ENCODE assay signal across 6 cellular contexts in the genomic region with DNA sequence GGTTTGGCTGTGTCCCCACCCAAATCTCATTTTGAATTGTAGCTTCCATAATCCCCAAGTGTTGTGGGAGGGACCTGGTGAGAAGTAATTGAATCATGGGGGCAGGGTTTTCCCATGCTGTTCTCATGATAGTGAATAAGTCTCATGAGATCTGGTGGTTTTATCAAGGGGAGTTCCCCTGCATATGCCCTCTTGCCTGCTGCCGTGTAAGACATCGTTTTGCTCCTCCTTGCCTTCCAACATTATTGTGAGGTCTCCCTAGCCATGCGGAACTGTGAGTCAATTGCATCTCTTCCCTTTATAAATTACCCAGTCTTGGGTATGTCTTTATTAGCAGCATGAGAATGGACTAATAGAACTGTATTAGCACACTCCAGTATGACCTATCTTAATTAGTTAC.
DNase-seq lines count a peak whose midpoint lies in the region; FAIRE-seq and TF ChIP-seq lines count a peak whose summit lies in the region.
"Not testable (repeated sequence)": the region's sequence is repeated elsewhere in the genome, so short reads cannot be mapped to it uniquely, and the experiment has no call there.

No MANE protein-coding gene starts in this region.

- H3K9me3 ChIP-seq in Karpas-422 (ENCODE audit: low read length), result not testable (repeated sequence)
- H3K9me3 ChIP-seq in OCI-LY3 (ENCODE audit: insufficient read depth, low read length), result peaks cover 36% of the 10 kb centered on the region

- not testable (repeated sequence) for H3K9ac ChIP-seq in Karpas-422 (ENCODE audit: low read length)
- peak overlapping the region; percentile 42; the same call in 1 of the 2 replicates for H3K9ac ChIP-seq in OCI-LY3 (ENCODE audit: low read length)

- H3K27ac ChIP-seq in Karpas-422 (ENCODE audit: low read length), result not testable (repeated sequence)
- peak overlapping the region; percentile 95 for H3K27ac ChIP-seq in OCI-LY3 (ENCODE audit: low read length)

- not testable (repeated sequence) for H2AFZ ChIP-seq in Karpas-422 (ENCODE audit: low read length)
- H2AFZ ChIP-seq in OCI-LY3 (ENCODE audit: low read depth, low read length), result peak overlapping the region; percentile 40; the same call in 1 of the 2 replicates

- not testable (repeated sequence) for H3K27me3 ChIP-seq in Karpas-422 (ENCODE audit: low read length); OCI-LY3 (ENCODE audit: low read depth, low read length); bronchial epithelial cell (ENCODE audit: control insufficient read depth, insufficient read depth, low read length)

- not testable (repeated sequence) for H3K4me2 ChIP-seq in Karpas-422 (ENCODE audit: low read depth, low read length, poor library complexity, severe bottlenecking)
- H3K4me2 ChIP-seq in OCI-LY3 (ENCODE audit: low read length), result peak overlapping the region; percentile 68

- H3K79me2 ChIP-seq in Karpas-422 (ENCODE audit: low read length); OCI-LY3 (ENCODE audit: low read length): not testable (repeated sequence)

- not testable (repeated sequence) for TF ChIP-seq CTCF in OCI-LY3 (IDR thresholded peaks at IDR 0.05; ENCODE audit: low read depth, low read length); bronchial epithelial cell (IDR thresholded peaks at IDR 0.05; ENCODE audit: insufficient read depth, low read length, severe bottlenecking); progenitor cell of endocrine pancreas (IDR thresholded peaks at IDR 0.05; ENCODE audit: unreplicated experiment)

- peaks cover 14% of the 10 kb centered on the region for H3K4me1 Mint-ChIP-seq in progenitor cell of endocrine pancreas (ENCODE audit: low read depth)

- H3K4me3 Mint-ChIP-seq in progenitor cell of endocrine pancreas (ENCODE audit: low read depth), result not testable (repeated sequence)

- not testable (repeated sequence) for TF ChIP-seq POLR2A in GM12892 (IDR thresholded peaks at IDR 0.05; ENCODE audit: low read depth, low read length)

- not testable (repeated sequence) for H3K4me1 ChIP-seq in Karpas-422 (ENCODE audit: low read length)
- H3K4me1 ChIP-seq in OCI-LY3 (ENCODE audit: low read length), result peaks cover 44% of the 10 kb centered on the region

- peak; percentile 68 for FAIRE-seq in GM12892 (lab: Jason Lieb, UNC)
- peak; percentile 28 for FAIRE-seq in bronchial epithelial cell (lab: Jason Lieb, UNC)

- not testable (repeated sequence) for H4K20me1 ChIP-seq in Karpas-422 (ENCODE audit: insufficient read depth, low read depth, low read length); OCI-LY3 (ENCODE audit: insufficient read depth, low read length)

- H3K27me3 Mint-ChIP-seq in progenitor cell of endocrine pancreas, result peaks cover 21% of the 10 kb centered on the region

- H3K36me3 Mint-ChIP-seq in progenitor cell of endocrine pancreas (ENCODE audit: insufficient read depth), result not testable (repeated sequence)

- peak overlapping the region; percentile 34 for H3K27ac Mint-ChIP-seq in progenitor cell of endocrine pancreas

- not testable (repeated sequence) for H3K9me2 ChIP-seq in Karpas-422 (replicated peaks; ENCODE audit: insufficient read depth, low read length)

- not testable (repeated sequence) for H3K4me3 ChIP-seq in Karpas-422 (ENCODE audit: low read length); bronchial epithelial cell (ENCODE audit: low read depth, low read length)
- peak overlapping the region; percentile 47; the same call in 1 of the 2 replicates for H3K4me3 ChIP-seq in OCI-LY3 (ENCODE audit: low read length)

- H3K9me3 Mint-ChIP-seq in progenitor cell of endocrine pancreas (ENCODE audit: low read depth), result not testable (repeated sequence)

- not testable (repeated sequence) for DNase-seq in GM12892 (ENCODE audit: insufficient read length); bronchial epithelial cell (ENCODE audit: low read depth); progenitor cell of endocrine pancreas (ENCODE audit: low spot score, unreplicated experiment)
- DNase-seq in Karpas-422, result peak; percentile 21
- DNase-seq in islet precursor cell, result peak; percentile 19

- H3K36me3 ChIP-seq in Karpas-422 (ENCODE audit: insufficient read depth, low read length); bronchial epithelial cell (ENCODE audit: control insufficient read depth, insufficient read depth, low read length): not testable (repeated sequence)
- H3K36me3 ChIP-seq in OCI-LY3 (replicated peaks; ENCODE audit: low read depth, low read length), result peaks cover 41% of the 10 kb centered on the region
